In the genomic region with DNA sequence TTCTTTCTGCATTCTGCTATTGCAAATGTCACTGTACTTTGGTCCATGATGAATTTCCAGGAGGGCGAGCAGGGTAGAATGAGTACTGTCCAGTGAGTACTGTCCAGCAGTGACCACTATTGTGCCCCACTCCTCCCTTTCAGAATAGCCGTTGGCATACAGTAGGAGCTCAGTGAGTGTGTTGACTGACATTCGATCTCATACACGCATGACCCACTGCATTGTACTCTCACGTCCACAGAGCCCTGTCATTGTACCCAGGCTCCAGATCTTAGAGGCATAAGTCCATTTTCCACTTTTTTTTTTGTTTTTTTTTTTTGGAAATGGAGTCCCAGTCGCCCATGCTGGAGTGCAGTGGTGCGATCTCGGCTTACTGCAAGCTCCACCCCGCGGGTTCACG, we compare ENCODE assay signal across 15 cellular contexts. TPM values are rescaled to one million over a fixed set of nuclear protein-coding genes. Genes with fewer than 3 reads are reported as not detected.
DNase-seq lines count a peak whose midpoint lies in the region; ATAC-seq and TF ChIP-seq lines count a peak whose summit lies in the region.
"Had no signal": no experiment of that assay in that cellular context is flagged by ENCODE, and none has a peak within 500 bp of the region (broad histone marks: within the 10 kb centered on the region; RNA-seq: fewer than 3 reads in every experiment).

No MANE protein-coding gene starts in this region.

- H3K27me3 ChIP-seq in osteoblast (ENCODE audit: insufficient read depth, low read length) (no peaks in the 10 kb centered on the region), neuronal stem cell (ENCODE audit: control insufficient read depth in 3 of 3, insufficient read depth in 3 of 3, low read depth in 1 of 3, low read length in 3 of 3) (no peaks in the 10 kb centered on the region)
- H3K27me3 ChIP-seq: left lung had no signal

- H3K9me3 ChIP-seq in osteoblast (ENCODE audit: low read depth, low read length) (no peaks in the 10 kb centered on the region), neuronal stem cell (replicated peaks in 1 of 2; ENCODE audit: control insufficient read depth in 2 of 2, insufficient read depth in 1 of 2, low read depth in 1 of 2, low read length in 2 of 2) (no peaks in the 10 kb centered on the region)
- H3K9me3 ChIP-seq: left lung, SK-N-SH had no signal

- peaks cover 44% of the 10 kb centered on the region for H3K4me1 ChIP-seq in osteoblast (ENCODE audit: insufficient read depth, low read length)
- H3K4me1 ChIP-seq in neuronal stem cell (ENCODE audit: control insufficient read depth in 2 of 2, insufficient read depth in 1 of 2, low read depth in 1 of 2, low read length in 2 of 2): no peaks in the 10 kb centered on the region

- WGBS in neuronal stem cell (ENCODE audit: extremely low coverage in 2 of 2, insufficient read length in 2 of 2, insufficient replicate concordance in 1 of 2), 2 donors: no CpG with 5 or more reads among the region's 11 CpGs

- H2AK5ac ChIP-seq in neuronal stem cell (ENCODE audit: low read depth, low read length): no peak overlapping the region

- DNase-seq in activated naive CD8-positive, alpha-beta T cell treated with anti-CD3 and anti-CD28 coated beads, Interleukin-2, amount 50 U/mL, for 24 hours: no peak
- no peak for DNase-seq in activated naive CD8-positive, alpha-beta T cell treated with anti-CD3 and anti-CD28 coated beads for 36 hours
- no peak for DNase-seq in osteoblast (ENCODE audit: insufficient read length, low spot score, missing footprints)
- peak; percentile 27 for DNase-seq in type B pancreatic cell (ENCODE audit: extremely low spot score, unreplicated experiment)
- no peak for DNase-seq in neuronal stem cell (ENCODE audit: low spot score)
- no peak for DNase-seq in stimulated activated effector memory CD8-positive, alpha-beta T cell treated with anti-CD3 and anti-CD28 coated beads, Interleukin-12 subunit alpha, Interleukin-12 subunit beta, amount 100 ng/mL, for 72 hours (ENCODE audit: low spot score in 2 of 2)
- DNase-seq: ACHN; activated CD4-positive, alpha-beta T cell treated with anti-CD3 and anti-CD28 coated beads, Interleukin-2, amount 50 U/mL, for 4 hours; CD4-positive, alpha-beta memory T cell; GOT3; left lung; SK-N-SH had no signal

- H2BK12ac ChIP-seq in neuronal stem cell (ENCODE audit: low read length): no peak overlapping the region

- H2BK15ac ChIP-seq in neuronal stem cell (ENCODE audit: low read length): no peak overlapping the region

- no peak overlapping the region for H3K14ac ChIP-seq in neuronal stem cell (ENCODE audit: low read length)

- H3K4me2 ChIP-seq in osteoblast (ENCODE audit: insufficient read depth, low read length) (no peak overlapping the region), neuronal stem cell (ENCODE audit: insufficient read depth, low read length, poor library complexity, severe bottlenecking) (no peak overlapping the region)

- no peaks in the 10 kb centered on the region for H3K27me3 Mint-ChIP-seq in activated naive CD8-positive, alpha-beta T cell treated with anti-CD3 and anti-CD28 coated beads, Interleukin-2, amount 50 U/mL, for 24 hours
- no peaks in the 10 kb centered on the region for H3K27me3 Mint-ChIP-seq in activated naive CD8-positive, alpha-beta T cell treated with anti-CD3 and anti-CD28 coated beads for 36 hours
- H3K27me3 Mint-ChIP-seq in type B pancreatic cell: no peaks in the 10 kb centered on the region
- H3K27me3 Mint-ChIP-seq: CD4-positive, alpha-beta memory T cell had no signal

- H4K91ac ChIP-seq in neuronal stem cell (ENCODE audit: low read depth, low read length, poor library complexity): no peak overlapping the region

- no peak overlapping the region for H3K23ac ChIP-seq in neuronal stem cell (ENCODE audit: low read depth, low read length, poor library complexity)

- H3K4me3 ChIP-seq in osteoblast (ENCODE audit: insufficient read depth, low read length) (no peak overlapping the region), neuronal stem cell (ENCODE audit: low read length in 2 of 2) (no peak overlapping the region)
- H3K4me3 ChIP-seq: left lung had no signal

- H3K18ac ChIP-seq in neuronal stem cell (ENCODE audit: low read length): no peak overlapping the region

- peak overlapping the region; percentile 7 for H3K27ac Mint-ChIP-seq in activated naive CD8-positive, alpha-beta T cell treated with anti-CD3 and anti-CD28 coated beads, Interleukin-2, amount 50 U/mL, for 24 hours
- H3K27ac Mint-ChIP-seq in activated naive CD8-positive, alpha-beta T cell treated with anti-CD3 and anti-CD28 coated beads for 36 hours: no peak overlapping the region
- peak overlapping the region; percentile 100 for H3K27ac Mint-ChIP-seq in type B pancreatic cell
- H3K27ac Mint-ChIP-seq in stimulated activated effector memory CD8-positive, alpha-beta T cell treated with anti-CD3 and anti-CD28 coated beads, Interleukin-12 subunit alpha, Interleukin-12 subunit beta, amount 100 ng/mL, for 72 hours: no peak overlapping the region
- H3K27ac Mint-ChIP-seq: activated T-helper 1 cell treated with anti-CD3 and anti-CD28 coated beads, Interleukin-12 subunit alpha, Interleukin-12 subunit beta, Interleukin-2, Interleukin-4 antibody, amounts not matched to agents 30 ng/mL and 10 ng/mL and 1 ng/mL, durations not matched to agents 14 hours and 24 hours and 36 hours had no signal

- H3K79me1 ChIP-seq in neuronal stem cell (ENCODE audit: low read depth, low read length): peaks cover 9% of the 10 kb centered on the region

- no peak for ATAC-seq in activated naive CD8-positive, alpha-beta T cell treated with anti-CD3 and anti-CD28 coated beads, Interleukin-2, amount 50 U/mL, for 24 hours
- no peak for ATAC-seq in GM21447 (IDR thresholded peaks at IDR 0.05; ENCODE audit: unreplicated experiment)
- ATAC-seq in stimulated activated effector memory CD8-positive, alpha-beta T cell treated with anti-CD3 and anti-CD28 coated beads, Interleukin-12 subunit alpha, Interleukin-12 subunit beta, amount 100 ng/mL, for 72 hours: no peak
- ATAC-seq: left lung had no signal

- H3K9me3 Mint-ChIP-seq in activated naive CD8-positive, alpha-beta T cell treated with anti-CD3 and anti-CD28 coated beads, Interleukin-2, amount 50 U/mL, for 24 hours: no peaks in the 10 kb centered on the region
- H3K9me3 Mint-ChIP-seq in activated naive CD8-positive, alpha-beta T cell treated with anti-CD3 and anti-CD28 coated beads for 36 hours: no peaks in the 10 kb centered on the region
- no peaks in the 10 kb centered on the region for H3K9me3 Mint-ChIP-seq in type B pancreatic cell
- H3K9me3 Mint-ChIP-seq in stimulated activated effector memory CD8-positive, alpha-beta T cell treated with anti-CD3 and anti-CD28 coated beads, Interleukin-12 subunit alpha, Interleukin-12 subunit beta, amount 100 ng/mL, for 72 hours: no peaks in the 10 kb centered on the region
- H3K9me3 Mint-ChIP-seq: activated T-helper 1 cell treated with anti-CD3 and anti-CD28 coated beads, Interleukin-12 subunit alpha, Interleukin-12 subunit beta, Interleukin-2, Interleukin-4 antibody, amounts not matched to agents 30 ng/mL and 10 ng/mL and 1 ng/mL, durations not matched to agents 14 hours and 24 hours and 36 hours; CD4-positive, alpha-beta memory T cell had no signal

- peaks cover 13% of the 10 kb centered on the region for H3K36me3 Mint-ChIP-seq in activated naive CD8-positive, alpha-beta T cell treated with anti-CD3 and anti-CD28 coated beads, Interleukin-2, amount 50 U/mL, for 24 hours (ENCODE audit: low read depth)
- H3K36me3 Mint-ChIP-seq in activated naive CD8-positive, alpha-beta T cell treated with anti-CD3 and anti-CD28 coated beads for 36 hours: peaks cover 17% of the 10 kb centered on the region
- peaks cover 46% of the 10 kb centered on the region for H3K36me3 Mint-ChIP-seq in type B pancreatic cell
- peaks cover 92% of the 10 kb centered on the region for H3K36me3 Mint-ChIP-seq in stimulated activated effector memory CD8-positive, alpha-beta T cell treated with anti-CD3 and anti-CD28 coated beads, Interleukin-12 subunit alpha, Interleukin-12 subunit beta, amount 100 ng/mL, for 72 hours

- peak overlapping the region; percentile 97 for H3K27ac ChIP-seq in cingulate gyrus (ENCODE audit: low read depth, low read length)
- peak overlapping the region; percentile 85 for H3K27ac ChIP-seq in osteoblast (ENCODE audit: low read depth, low read length)
- H3K27ac ChIP-seq in neuronal stem cell (replicated peaks; ENCODE audit: low read length): no peak overlapping the region

- H3K36me3 ChIP-seq in osteoblast (ENCODE audit: insufficient read depth, low read length) (peaks cover 38% of the 10 kb centered on the region), neuronal stem cell (replicated peaks in 1 of 2; ENCODE audit: control insufficient read depth in 2 of 2, insufficient read depth in 2 of 2, low read length in 2 of 2) (peaks cover 21 to 79% of the 10 kb centered on the region in 2 donors)

- no peak overlapping the region for H4K8ac ChIP-seq in neuronal stem cell (ENCODE audit: low read depth, low read length)

- no peak overlapping the region for H2BK5ac ChIP-seq in neuronal stem cell (ENCODE audit: low read length)

- no peak overlapping the region for H2AFZ ChIP-seq in osteoblast (ENCODE audit: low read length)
- no peak overlapping the region for H2AFZ ChIP-seq in neuronal stem cell (ENCODE audit: low read length)

- H3K4me3 Mint-ChIP-seq in activated naive CD8-positive, alpha-beta T cell treated with anti-CD3 and anti-CD28 coated beads, Interleukin-2, amount 50 U/mL, for 24 hours: no peak overlapping the region
- no peak overlapping the region for H3K4me3 Mint-ChIP-seq in activated naive CD8-positive, alpha-beta T cell treated with anti-CD3 and anti-CD28 coated beads for 36 hours
- H3K4me3 Mint-ChIP-seq in type B pancreatic cell: peak overlapping the region; percentile 24
- H3K4me3 Mint-ChIP-seq in stimulated activated effector memory CD8-positive, alpha-beta T cell treated with anti-CD3 and anti-CD28 coated beads, Interleukin-12 subunit alpha, Interleukin-12 subunit beta, amount 100 ng/mL, for 72 hours: no peak overlapping the region
- H3K4me3 Mint-ChIP-seq: activated T-helper 1 cell treated with anti-CD3 and anti-CD28 coated beads, Interleukin-12 subunit alpha, Interleukin-12 subunit beta, Interleukin-2, Interleukin-4 antibody, amounts not matched to agents 30 ng/mL and 10 ng/mL and 1 ng/mL, durations not matched to agents 14 hours and 24 hours and 36 hours had no signal

- peaks cover 60% of the 10 kb centered on the region for H4K20me1 ChIP-seq in osteoblast (ENCODE audit: insufficient read depth, low read length)

- no peak overlapping the region for H3K9ac ChIP-seq in neuronal stem cell (ENCODE audit: low read depth, low read length, poor library complexity)
- H3K9ac ChIP-seq: SK-N-SH had no signal

- H3K4ac ChIP-seq in neuronal stem cell (ENCODE audit: low read length): no peak overlapping the region

- H3K4me1 Mint-ChIP-seq in activated naive CD8-positive, alpha-beta T cell treated with anti-CD3 and anti-CD28 coated beads, Interleukin-2, amount 50 U/mL, for 24 hours: peaks cover 30% of the 10 kb centered on the region
- peaks cover 28% of the 10 kb centered on the region for H3K4me1 Mint-ChIP-seq in activated naive CD8-positive, alpha-beta T cell treated with anti-CD3 and anti-CD28 coated beads for 36 hours
- peaks cover 41% of the 10 kb centered on the region for H3K4me1 Mint-ChIP-seq in type B pancreatic cell (ENCODE audit: unreplicated experiment)
- H3K4me1 Mint-ChIP-seq in stimulated activated effector memory CD8-positive, alpha-beta T cell treated with anti-CD3 and anti-CD28 coated beads, Interleukin-12 subunit alpha, Interleukin-12 subunit beta, amount 100 ng/mL, for 72 hours: peaks cover 32% of the 10 kb centered on the region

- no peak for TF ChIP-seq CTCF in osteoblast (IDR thresholded peaks at IDR 0.05; ENCODE audit: extremely low read depth, low read depth, low read length)
- TF ChIP-seq CTCF in type B pancreatic cell (conservative IDR thresholded peaks at IDR 0.05): no peak

- no peak overlapping the region for H2BK120ac ChIP-seq in neuronal stem cell (ENCODE audit: low read depth, low read length)

- peaks cover 78% of the 10 kb centered on the region for H3K79me2 ChIP-seq in osteoblast (ENCODE audit: insufficient read depth, low read length)

RNA-seq across cellular contexts. Expression of a gene that starts 8.2 kb away (rescaled TPM):
- total RNA-seq in activated naive CD8-positive, alpha-beta T cell treated with anti-CD3 and anti-CD28 coated beads for 36 hours: 10 to 100 TPM; 72.0 to 76.9 TPM
- total RNA-seq in osteoblast (51.0 and 51.6 TPM in 2 replicates), type B pancreatic cell (ENCODE audit: low replicate concordance) (164 and 201 TPM in 2 replicates)
- polyA plus RNA-seq in neuronal stem cell (2013, experiment 1 of 2): 334 TPM
- 321 TPM for polyA plus RNA-seq in neuronal stem cell (2013, experiment 2 of 2)

RNA-seq across cellular contexts. Expression of a gene that starts 34.1 kb away (rescaled TPM):
- under 1 TPM; 0.62 to 0.95 TPM for total RNA-seq in activated naive CD8-positive, alpha-beta T cell treated with anti-CD3 and anti-CD28 coated beads for 36 hours
- total RNA-seq in osteoblast (24.8 and 29.7 TPM in 2 replicates), type B pancreatic cell (ENCODE audit: low replicate concordance) (83.9 and 85.2 TPM in 2 replicates)
- 10.4 TPM for polyA plus RNA-seq in neuronal stem cell (2013, experiment 1 of 2)
- polyA plus RNA-seq in neuronal stem cell (2013, experiment 2 of 2): 10.7 TPM

Comparison
In these comparisons a context has a peak if more than half of its experiments do, and no peak if none do; other contexts are left out.
1. H3K27ac Mint-ChIP-seq: peak in activated naive CD8-positive, alpha-beta T cell treated with anti-CD3 and anti-CD28 coated beads, Interleukin-2, amount 50 U/mL, for 24 hours (single experiment) and type B pancreatic cell (single experiment); none in activated naive CD8-positive, alpha-beta T cell treated with anti-CD3 and anti-CD28 coated beads for 36 hours (single experiment) and stimulated activated effector memory CD8-positive, alpha-beta T cell treated with anti-CD3 and anti-CD28 coated beads, Interleukin-12 subunit alpha, Interleukin-12 subunit beta, amount 100 ng/mL, for 72 hours (single experiment).
2. RNA of a gene that starts 34.1 kb away (total RNA-seq): 83.9 to 85.2 TPM in type B pancreatic cell and 24.8 to 29.7 TPM in osteoblast; 0.62 to 0.95 TPM in activated naive CD8-positive, alpha-beta T cell treated with anti-CD3 and anti-CD28 coated beads for 36 hours; every median in the first group is over 10 times any median in the second.